In the genomic region with DNA sequence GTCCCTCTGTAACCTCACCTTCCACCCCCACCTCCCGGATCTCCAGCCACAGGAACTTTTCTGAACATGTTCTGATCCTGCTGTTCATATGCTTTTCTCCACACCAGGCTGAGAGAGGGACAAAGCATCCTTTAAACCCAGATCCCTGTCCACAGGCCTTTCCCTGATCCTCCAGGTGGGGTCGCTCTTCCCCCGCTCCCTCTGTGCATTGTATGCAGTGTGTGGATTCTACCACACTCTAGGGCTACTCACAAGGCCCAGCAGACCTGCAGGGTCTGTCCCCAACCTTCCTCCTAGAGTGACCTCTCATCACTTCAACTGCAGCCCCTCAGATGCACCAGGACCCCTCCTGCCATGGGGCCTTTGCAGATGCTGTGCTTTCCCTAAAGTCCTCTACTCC, we compare ENCODE assay signal across 22 cellular contexts.
A peak's percentile ranks its signal among the peaks of the same experiment; 100 is the strongest.
DNase-seq lines count a peak whose midpoint lies in the region; TF ChIP-seq lines count a peak whose summit lies in the region.
"Had no signal": no experiment of that assay in that cellular context is flagged by ENCODE, and none has a peak within 500 bp of the region (broad histone marks: within the 10 kb centered on the region; RNA-seq: fewer than 3 reads in every experiment).

No MANE protein-coding gene starts in this region.

- peak; percentile 88 for TF ChIP-seq CTCF in H9 (conservative IDR thresholded peaks at IDR 0.05)
- TF ChIP-seq CTCF in WERI-Rb-1 (IDR thresholded peaks at IDR 0.05; ENCODE audit: low read depth, low read length): 0 out of 2 replicates have a peak, but pooled peaks have one; percentile 41
- TF ChIP-seq CTCF in nephron progenitor cell (IDR thresholded peaks at IDR 0.05): peak; percentile 16

- DNase-seq in ELF-1 (ENCODE audit: low read depth, low spot score) (peak; percentile 48), H9 (peak; percentile 75), WERI-Rb-1 (no peak), nephron progenitor cell (no peak), NOMO-1 treated with DMSO at 0.1 percent for 48 hours (lab: John Stamatoyannopoulos, UW; ENCODE audit: unreplicated experiment) (no peak), MV-4-11 (lab: John Stamatoyannopoulos, UW) (no peak)
- DNase-seq in activated naive CD4-positive, alpha-beta T cell treated with anti-CD3 and anti-CD28 coated beads for 36 hours: no peak
- DNase-seq in activated naive CD4-positive, alpha-beta T cell treated with Interleukin-2 at 50 U/mL for 16 hours: no peak
- DNase-seq: activated CD8-positive, alpha-beta memory T cell treated with anti-CD3 and anti-CD28 coated beads, Interleukin-2, amount 10 ng/mL, durations not matched to agents 7 days and 5 days; adrenal gland; COR-L47; effector CD8-positive, alpha-beta T cell; heart right ventricle; NCI-H1930; NCI-H446; right cardiac atrium; SIG-M5; stimulated activated CD4-positive, alpha-beta T cell treated with anti-CD3 and anti-CD28 coated beads, Interleukin-15, amount 100 ng/mL, for 24 hours; stimulated activated naive CD8-positive, alpha-beta T cell treated with anti-CD3 and anti-CD28 coated beads, Interleukin-15, amount 100 ng/mL, for 72 hours; T-helper 9 cell; uterus had no signal

- H2AFZ ChIP-seq in H9 (ENCODE audit: low read length): no peak overlapping the region

- no peak overlapping the region for H3K4ac ChIP-seq in H9 (ENCODE audit: low read depth, low read length)

- no CpG with 5 or more reads among the region's 3 CpGs for WGBS in H9 (ENCODE audit: extremely low coverage, insufficient read length, low lambda C conversion rate)

- no peaks in the 10 kb centered on the region for H4K20me1 ChIP-seq in H9 (ENCODE audit: control insufficient read depth, insufficient read depth, insufficient read length)

- H3K27ac Mint-ChIP-seq in H9 (no peak overlapping the region), nephron progenitor cell (no peak overlapping the region)
- no peak overlapping the region for H3K27ac Mint-ChIP-seq in activated naive CD4-positive, alpha-beta T cell treated with anti-CD3 and anti-CD28 coated beads for 36 hours
- H3K27ac Mint-ChIP-seq: activated CD8-positive, alpha-beta memory T cell treated with anti-CD3 and anti-CD28 coated beads, Interleukin-2, amount 10 ng/mL, durations not matched to agents 7 days and 5 days; mesothelial cell of epicardium; stimulated activated naive CD8-positive, alpha-beta T cell treated with anti-CD3 and anti-CD28 coated beads, Interleukin-15, amount 100 ng/mL, for 72 hours had no signal

- no peaks in the 10 kb centered on the region for H3K23me2 ChIP-seq in H9 (ENCODE audit: insufficient read length, low read depth, low read length, poor library complexity, severe bottlenecking)

- no peaks in the 10 kb centered on the region for H3K79me1 ChIP-seq in H9 (ENCODE audit: insufficient read depth, low read depth, low read length, poor library complexity, severe bottlenecking)

- H3K4me2 ChIP-seq in H9 (ENCODE audit: insufficient read depth, insufficient read length, low read length): no peak overlapping the region

- H3K27me3 Mint-ChIP-seq in H9 (ENCODE audit: low read depth) (no peaks in the 10 kb centered on the region), nephron progenitor cell (ENCODE audit: low read depth, poor library complexity) (peaks cover 3% of the 10 kb centered on the region)
- no peaks in the 10 kb centered on the region for H3K27me3 Mint-ChIP-seq in activated naive CD4-positive, alpha-beta T cell treated with anti-CD3 and anti-CD28 coated beads for 36 hours (ENCODE audit: low read depth)
- H3K27me3 Mint-ChIP-seq: activated CD8-positive, alpha-beta memory T cell treated with anti-CD3 and anti-CD28 coated beads, Interleukin-2, amount 10 ng/mL, durations not matched to agents 7 days and 5 days had no signal

- no peak overlapping the region for H2BK20ac ChIP-seq in H9 (ENCODE audit: low read depth, low read length, poor library complexity, severe bottlenecking)

- peaks cover 6 to 8% of the 10 kb centered on the region in 2 experiments; a peak in 4 of 5 replicates for H3K9me3 Mint-ChIP-seq in H9
- H3K9me3 Mint-ChIP-seq in nephron progenitor cell: no peaks in the 10 kb centered on the region
- peaks cover 2% of the 10 kb centered on the region for H3K9me3 Mint-ChIP-seq in activated naive CD4-positive, alpha-beta T cell treated with anti-CD3 and anti-CD28 coated beads for 36 hours
- H3K9me3 Mint-ChIP-seq: mesothelial cell of epicardium had no signal

- no peak overlapping the region for H3K18ac ChIP-seq in H9 (ENCODE audit: insufficient read length, low read depth, low read length)

- H3K36me3 ChIP-seq in WERI-Rb-1: no peaks in the 10 kb centered on the region
- H3K36me3 ChIP-seq: adrenal gland, heart right ventricle, uterus had no signal

- no peak overlapping the region for H3K9ac ChIP-seq in H9 (ENCODE audit: extremely low read depth, insufficient read length, low read length)

- H3K4me3 Mint-ChIP-seq in H9 (peak overlapping the region in 1 of 2 experiments; percentile 27; a peak in 1 of 5 replicates), nephron progenitor cell (no peak overlapping the region)
- no peak overlapping the region for H3K4me3 Mint-ChIP-seq in activated naive CD4-positive, alpha-beta T cell treated with anti-CD3 and anti-CD28 coated beads for 36 hours
- H3K4me3 Mint-ChIP-seq: activated CD8-positive, alpha-beta memory T cell treated with anti-CD3 and anti-CD28 coated beads, Interleukin-2, amount 10 ng/mL, durations not matched to agents 7 days and 5 days; mesothelial cell of epicardium; stimulated activated naive CD8-positive, alpha-beta T cell treated with anti-CD3 and anti-CD28 coated beads, Interleukin-15, amount 100 ng/mL, for 72 hours had no signal

- H3K23ac ChIP-seq in H9 (ENCODE audit: insufficient read length, low read depth, low read length): no peak overlapping the region

- H2BK12ac ChIP-seq in H9 (ENCODE audit: insufficient read length, low read depth, low read length): no peak overlapping the region

- H3K9me3 ChIP-seq in H9 (ENCODE audit: control insufficient read depth, low read depth, low read length): no peaks in the 10 kb centered on the region
- peaks cover 4% of the 10 kb centered on the region for H3K9me3 ChIP-seq in WERI-Rb-1 (ENCODE audit: severe bottlenecking)
- H3K9me3 ChIP-seq: adrenal gland, heart right ventricle, uterus had no signal

- CTCF ChIA-PET in activated naive CD4-positive, alpha-beta T cell treated with anti-CD3 and anti-CD28 coated beads for 36 hours (lab: Charles Lee): no interaction called here

- H3K27me3 ChIP-seq in H9 (ENCODE audit: insufficient read depth, low read length) (no peaks in the 10 kb centered on the region), WERI-Rb-1 (ENCODE audit: insufficient read depth, low read depth, severe bottlenecking) (no peaks in the 10 kb centered on the region)
- H3K27me3 ChIP-seq: adrenal gland, uterus had no signal

- H4K5ac ChIP-seq in H9 (ENCODE audit: insufficient read length, low read depth, low read length): no peak overlapping the region

- H3K56ac ChIP-seq in H9 (ENCODE audit: insufficient read length, low read depth, low read length): no peak overlapping the region

- H3K4me1 Mint-ChIP-seq in H9 (peaks cover 6 to 13% of the 10 kb centered on the region in 2 experiments), nephron progenitor cell (no peaks in the 10 kb centered on the region)
- no peaks in the 10 kb centered on the region for H3K4me1 Mint-ChIP-seq in activated naive CD4-positive, alpha-beta T cell treated with anti-CD3 and anti-CD28 coated beads for 36 hours (ENCODE audit: low read depth)
- H3K4me1 Mint-ChIP-seq: activated CD8-positive, alpha-beta memory T cell treated with anti-CD3 and anti-CD28 coated beads, Interleukin-2, amount 10 ng/mL, durations not matched to agents 7 days and 5 days; stimulated activated naive CD8-positive, alpha-beta T cell treated with anti-CD3 and anti-CD28 coated beads, Interleukin-15, amount 100 ng/mL, for 72 hours had no signal

- no peak overlapping the region for H3T11ph ChIP-seq in H9 (ENCODE audit: low read length)

- H3K4me1 ChIP-seq in H9 (ENCODE audit: insufficient read depth, low read length): no peaks in the 10 kb centered on the region
- H3K4me1 ChIP-seq: adrenal gland, uterus had no signal

- H3K14ac ChIP-seq in H9 (ENCODE audit: insufficient read depth, low read length): no peak overlapping the region

- H2AK5ac ChIP-seq in H9 (ENCODE audit: insufficient read length, low read length): no peak overlapping the region

- H3K27ac ChIP-seq in H9 (ENCODE audit: insufficient read length, low read depth, low read length) (no peak overlapping the region), WERI-Rb-1 (no peak overlapping the region)
- H3K27ac ChIP-seq: adrenal gland, heart right ventricle, uterus had no signal

- H3K4me3 ChIP-seq in WERI-Rb-1 (ENCODE audit: low read depth, low read length): no peak overlapping the region
- H3K4me3 ChIP-seq: adrenal gland, heart right ventricle, uterus had no signal

- H2BK15ac ChIP-seq in H9 (ENCODE audit: low read depth, low read length): no peak overlapping the region

- no peak overlapping the region for H2BK120ac ChIP-seq in H9 (ENCODE audit: low read depth, low read length, poor library complexity, severe bottlenecking)

- intact Hi-C loops in activated naive CD4-positive, alpha-beta T cell treated with anti-CD3 and anti-CD28 coated beads for 36 hours (cut with micrococcal nuclease): no loop called here

- no peak overlapping the region for H2BK5ac ChIP-seq in H9 (ENCODE audit: insufficient read length, low read length)

- H3K79me2 ChIP-seq in H9 (ENCODE audit: insufficient read depth, low read length): no peaks in the 10 kb centered on the region

- H4K8ac ChIP-seq in H9 (replicated peaks; ENCODE audit: insufficient read length, low read depth, low read length): no peak overlapping the region

- H3K36me3 Mint-ChIP-seq in H9 (ENCODE audit: insufficient read depth in 1 of 3, low read depth in 3 of 3) (peaks cover 0 to 7% (median 2%) of the 10 kb centered on the region in 3 experiments; a peak in 3 of 7 replicates), nephron progenitor cell (ENCODE audit: low read depth) (no peaks in the 10 kb centered on the region)
- no peaks in the 10 kb centered on the region for H3K36me3 Mint-ChIP-seq in activated naive CD4-positive, alpha-beta T cell treated with anti-CD3 and anti-CD28 coated beads for 36 hours (ENCODE audit: low read depth)
- H3K36me3 Mint-ChIP-seq: activated CD8-positive, alpha-beta memory T cell treated with anti-CD3 and anti-CD28 coated beads, Interleukin-2, amount 10 ng/mL, durations not matched to agents 7 days and 5 days; mesothelial cell of epicardium had no signal

- H4K91ac ChIP-seq in H9 (ENCODE audit: insufficient read length, low read depth, low read length): no peak overlapping the region

Comparison
In these comparisons a context has a peak if more than half of its experiments do, and no peak if none do; other contexts are left out.
1. DNase-seq: peak in ELF-1 (single experiment) and H9 (single experiment); none in WERI-Rb-1 (single experiment), nephron progenitor cell (single experiment), activated naive CD4-positive, alpha-beta T cell treated with anti-CD3 and anti-CD28 coated beads for 36 hours (single experiment), NOMO-1 treated with DMSO at 0.1 percent for 48 hours (single experiment), MV-4-11 (single experiment) and activated naive CD4-positive, alpha-beta T cell treated with Interleukin-2 at 50 U/mL for 16 hours (single experiment).
2. CTCF ChIP-seq: peak in every context shown above with its lines; median percentile 88 in H9; 41 in WERI-Rb-1; 16 in nephron progenitor cell.